20 cellular contexts compared by ENCODE assay signal in the genomic region with DNA sequence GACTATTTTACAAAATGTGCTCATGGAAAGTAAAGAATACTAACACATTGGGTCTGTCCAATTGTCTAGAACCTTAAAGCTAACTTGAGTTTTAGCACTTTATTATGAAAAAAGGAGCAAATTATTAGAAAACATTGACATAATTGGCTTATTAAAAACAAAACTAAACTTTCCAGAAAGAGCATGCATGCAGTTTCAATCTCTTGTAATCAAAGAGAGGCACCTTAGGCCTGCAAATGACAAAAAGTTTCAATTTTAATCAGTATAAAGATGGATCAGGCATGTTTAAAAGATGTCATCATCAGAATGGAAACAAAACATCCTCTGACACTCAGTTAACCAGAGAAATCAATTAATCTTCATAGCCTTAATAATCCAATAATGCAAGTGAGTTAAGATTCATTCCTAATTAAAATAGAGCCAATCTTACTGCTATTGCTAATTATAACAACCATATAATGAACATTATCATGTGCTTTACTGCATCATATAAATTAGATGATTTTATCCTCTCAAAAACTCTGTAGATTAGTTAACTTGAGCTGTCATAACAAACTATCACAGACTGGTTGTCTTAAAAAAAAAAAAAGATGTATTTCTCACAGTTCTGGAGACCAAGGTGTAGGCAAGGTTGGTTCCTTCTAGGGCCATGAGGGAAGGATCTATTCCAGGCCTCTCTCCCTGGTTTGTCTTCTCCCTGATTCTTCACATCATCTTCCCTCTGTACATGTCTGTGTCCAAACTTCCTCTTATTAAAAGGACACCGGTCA.
DNase-seq lines count a peak whose midpoint lies in the region; ATAC-seq, FAIRE-seq and TF ChIP-seq lines count a peak whose summit lies in the region.
"Had no signal": no experiment of that assay in that cellular context is flagged by ENCODE, and none has a peak within 500 bp of the region (broad histone marks: within the 10 kb centered on the region; RNA-seq: fewer than 3 reads in every experiment).

No MANE protein-coding gene starts in this region.

- CTCF ChIA-PET in A549 (lab: Yijun Ruan, JAX): no interaction called here

- no peaks in the 10 kb centered on the region for H3K27me3 Mint-ChIP-seq in activated CD4-positive, alpha-beta T cell treated with anti-CD3 and anti-CD28 coated beads, Interleukin-2, amount 10 ng/mL, durations not matched to agents 24 days and 14 days
- H3K27me3 Mint-ChIP-seq in activated T-helper 1 cell treated with anti-CD3 and anti-CD28 coated beads, Interleukin-12 subunit alpha, Interleukin-12 subunit beta, Interleukin-2, Interleukin-4 antibody, amounts not matched to agents 30 ng/mL and 10 ng/mL and 1 ng/mL, durations not matched to agents 14 hours and 24 hours and 36 hours (ENCODE audit: insufficient read depth): no peaks in the 10 kb centered on the region
- H3K27me3 Mint-ChIP-seq: CD4-positive, alpha-beta T cell had no signal

- POLR2A ChIA-PET in A549 (lab: Yijun Ruan, JAX): no interaction called here

- H3K9me3 ChIP-seq in A549: no peaks in the 10 kb centered on the region
- H3K9me3 ChIP-seq: Caco-2 had no signal

- no peak for TF ChIP-seq EP300 in A549 (IDR thresholded peaks at IDR 0.05)

- no peak overlapping the region for H3K4me3 ChIP-seq in A549

- H3K27ac Mint-ChIP-seq in activated CD4-positive, alpha-beta T cell treated with anti-CD3 and anti-CD28 coated beads, Interleukin-2, amount 10 ng/mL, durations not matched to agents 24 days and 14 days: peak overlapping the region; percentile 64
- H3K27ac Mint-ChIP-seq in activated T-helper 1 cell treated with anti-CD3 and anti-CD28 coated beads, Interleukin-12 subunit alpha, Interleukin-12 subunit beta, Interleukin-2, Interleukin-4 antibody, amounts not matched to agents 30 ng/mL and 10 ng/mL and 1 ng/mL, durations not matched to agents 14 hours and 24 hours and 36 hours: peak overlapping the region; percentile 78
- H3K27ac Mint-ChIP-seq in stimulated activated effector memory CD8-positive, alpha-beta T cell treated with anti-CD3 and anti-CD28 coated beads, Interleukin-12 subunit alpha, Interleukin-12 subunit beta, amount 100 ng/mL, for 72 hours: peak overlapping the region; percentile 13
- H3K27ac Mint-ChIP-seq: CD4-positive, alpha-beta T cell had no signal

- TF ChIP-seq CTCF in A549 (IDR thresholded peaks at IDR 0.05): no peak

- TF ChIP-seq POLR2A in A549 (IDR thresholded peaks at IDR 0.05; ENCODE audit: low read length): no peak

- intact Hi-C loops in activated CD4-positive, alpha-beta T cell treated with anti-CD3 and anti-CD28 coated beads, Interleukin-2, amount 10 ng/mL, durations not matched to agents 24 days and 14 days (cut with micrococcal nuclease): loop anchor here (5.0 to 10.0 kb wide), 3 partner anchors 157 to 1020 kb away; no protein-coding TSS in a partner anchor
- intact Hi-C loops in activated T-helper 1 cell treated with anti-CD3 and anti-CD28 coated beads, Interleukin-12 subunit alpha, Interleukin-12 subunit beta, Interleukin-2, Interleukin-4 antibody, amounts not matched to agents 30 ng/mL and 10 ng/mL and 1 ng/mL, durations not matched to agents 14 hours and 24 hours and 36 hours (cut with micrococcal nuclease): loop anchor here (1.0 kb wide), 1 partner anchor 155 kb away; no protein-coding TSS in a partner anchor
- intact Hi-C loops in posterior cingulate gyrus (cut with DNase I): no loop called here
- intact Hi-C loops in left colon (cut with DNase I, micrococcal nuclease): no loop called here

- FAIRE-seq in A549 (lab: Jason Lieb, UNC): peak; percentile 80
- FAIRE-seq: A204.1, GM12891, H54 had no signal

- no peak overlapping the region for H3K27ac ChIP-seq in A549

- WGBS in A549 (ENCODE audit: missing lambda C conversion rate): 88% methylated on average over 1 of the region's 1 CpG

- no peak overlapping the region for H3K4me2 ChIP-seq in A549

- TF ChIP-seq RAD21 in A549 (conservative IDR thresholded peaks at IDR 0.05 in 1 of 2, IDR thresholded peaks at IDR 0.05 in 1 of 2): no peak

- H3K4me1 ChIP-seq in A549: no peaks in the 10 kb centered on the region
- H3K4me1 ChIP-seq: Caco-2 had no signal

- no peaks in the 10 kb centered on the region for H3K36me3 Mint-ChIP-seq in activated CD4-positive, alpha-beta T cell treated with anti-CD3 and anti-CD28 coated beads, Interleukin-2, amount 10 ng/mL, durations not matched to agents 24 days and 14 days (ENCODE audit: low read depth)
- peaks cover 2% of the 10 kb centered on the region for H3K36me3 Mint-ChIP-seq in activated T-helper 1 cell treated with anti-CD3 and anti-CD28 coated beads, Interleukin-12 subunit alpha, Interleukin-12 subunit beta, Interleukin-2, Interleukin-4 antibody, amounts not matched to agents 30 ng/mL and 10 ng/mL and 1 ng/mL, durations not matched to agents 14 hours and 24 hours and 36 hours (ENCODE audit: low read depth)
- no peaks in the 10 kb centered on the region for H3K36me3 Mint-ChIP-seq in stimulated activated effector memory CD8-positive, alpha-beta T cell treated with anti-CD3 and anti-CD28 coated beads, Interleukin-12 subunit alpha, Interleukin-12 subunit beta, amount 100 ng/mL, for 72 hours

- H3K4me1 Mint-ChIP-seq in activated CD4-positive, alpha-beta T cell treated with anti-CD3 and anti-CD28 coated beads, Interleukin-2, amount 10 ng/mL, durations not matched to agents 24 days and 14 days: peaks cover 18% of the 10 kb centered on the region
- peaks cover 30% of the 10 kb centered on the region for H3K4me1 Mint-ChIP-seq in activated T-helper 1 cell treated with anti-CD3 and anti-CD28 coated beads, Interleukin-12 subunit alpha, Interleukin-12 subunit beta, Interleukin-2, Interleukin-4 antibody, amounts not matched to agents 30 ng/mL and 10 ng/mL and 1 ng/mL, durations not matched to agents 14 hours and 24 hours and 36 hours (ENCODE audit: low read depth)
- no peaks in the 10 kb centered on the region for H3K4me1 Mint-ChIP-seq in stimulated activated effector memory CD8-positive, alpha-beta T cell treated with anti-CD3 and anti-CD28 coated beads, Interleukin-12 subunit alpha, Interleukin-12 subunit beta, amount 100 ng/mL, for 72 hours

- no peak overlapping the region for H3K4me3 Mint-ChIP-seq in activated CD4-positive, alpha-beta T cell treated with anti-CD3 and anti-CD28 coated beads, Interleukin-2, amount 10 ng/mL, durations not matched to agents 24 days and 14 days
- H3K4me3 Mint-ChIP-seq in activated T-helper 1 cell treated with anti-CD3 and anti-CD28 coated beads, Interleukin-12 subunit alpha, Interleukin-12 subunit beta, Interleukin-2, Interleukin-4 antibody, amounts not matched to agents 30 ng/mL and 10 ng/mL and 1 ng/mL, durations not matched to agents 14 hours and 24 hours and 36 hours: no peak overlapping the region
- H3K4me3 Mint-ChIP-seq in stimulated activated effector memory CD8-positive, alpha-beta T cell treated with anti-CD3 and anti-CD28 coated beads, Interleukin-12 subunit alpha, Interleukin-12 subunit beta, amount 100 ng/mL, for 72 hours: no peak overlapping the region
- H3K4me3 Mint-ChIP-seq: CD4-positive, alpha-beta T cell had no signal

- ATAC-seq in A549 (no peak), left colon (no peak)
- ATAC-seq in stimulated activated effector memory CD8-positive, alpha-beta T cell treated with anti-CD3 and anti-CD28 coated beads, Interleukin-12 subunit alpha, Interleukin-12 subunit beta, amount 100 ng/mL, for 72 hours: peak; percentile 62

- H3K9me3 Mint-ChIP-seq in activated CD4-positive, alpha-beta T cell treated with anti-CD3 and anti-CD28 coated beads, Interleukin-2, amount 10 ng/mL, durations not matched to agents 24 days and 14 days: peaks cover 4% of the 10 kb centered on the region
- H3K9me3 Mint-ChIP-seq in activated T-helper 1 cell treated with anti-CD3 and anti-CD28 coated beads, Interleukin-12 subunit alpha, Interleukin-12 subunit beta, Interleukin-2, Interleukin-4 antibody, amounts not matched to agents 30 ng/mL and 10 ng/mL and 1 ng/mL, durations not matched to agents 14 hours and 24 hours and 36 hours: peaks cover 3% of the 10 kb centered on the region
- no peaks in the 10 kb centered on the region for H3K9me3 Mint-ChIP-seq in stimulated activated effector memory CD8-positive, alpha-beta T cell treated with anti-CD3 and anti-CD28 coated beads, Interleukin-12 subunit alpha, Interleukin-12 subunit beta, amount 100 ng/mL, for 72 hours
- H3K9me3 Mint-ChIP-seq: CD4-positive, alpha-beta T cell had no signal

- no peak for DNase-seq in activated CD4-positive, alpha-beta T cell treated with anti-CD3 and anti-CD28 coated beads, Interleukin-2, amount 10 ng/mL, durations not matched to agents 24 days and 14 days
- no peak for DNase-seq in activated CD4-positive, alpha-beta T cell treated with anti-CD3 and anti-CD28 coated beads, Interleukin-2, amount 50 U/mL, for 48 hours
- DNase-seq in A549 (ENCODE audit: low read depth in 1 of 2, low spot score in 1 of 2) (no peak), posterior cingulate gyrus (no peak), left colon (no peak)
- no peak for DNase-seq in activated T-helper 1 cell treated with anti-CD3 and anti-CD28 coated beads, Interleukin-12 subunit alpha, Interleukin-12 subunit beta, Interleukin-2, Interleukin-4 antibody, amounts not matched to agents 30 ng/mL and 10 ng/mL and 1 ng/mL, durations not matched to agents 14 hours and 24 hours and 36 hours (ENCODE audit: low spot score)
- no peak for DNase-seq in stimulated activated effector memory CD8-positive, alpha-beta T cell treated with anti-CD3 and anti-CD28 coated beads, Interleukin-12 subunit alpha, Interleukin-12 subunit beta, amount 100 ng/mL, for 72 hours (ENCODE audit: low spot score in 2 of 2)
- DNase-seq: Caco-2; CD4-positive, alpha-beta T cell; GF-D8; KG1; NCI-H1694 treated with DMSO at 0.1 percent for 48 hours; NCI-H2107; NCI-H510A; NCI-H748 treated with DMSO at 0.1 percent for 48 hours; OCI-M1; SHP77 had no signal

TF ChIP-seq in A549, 52 proteins besides CTCF, POLR2A, EP300 and RAD21 (continues in another document):
- TF ChIP-seq, protein P1, sequence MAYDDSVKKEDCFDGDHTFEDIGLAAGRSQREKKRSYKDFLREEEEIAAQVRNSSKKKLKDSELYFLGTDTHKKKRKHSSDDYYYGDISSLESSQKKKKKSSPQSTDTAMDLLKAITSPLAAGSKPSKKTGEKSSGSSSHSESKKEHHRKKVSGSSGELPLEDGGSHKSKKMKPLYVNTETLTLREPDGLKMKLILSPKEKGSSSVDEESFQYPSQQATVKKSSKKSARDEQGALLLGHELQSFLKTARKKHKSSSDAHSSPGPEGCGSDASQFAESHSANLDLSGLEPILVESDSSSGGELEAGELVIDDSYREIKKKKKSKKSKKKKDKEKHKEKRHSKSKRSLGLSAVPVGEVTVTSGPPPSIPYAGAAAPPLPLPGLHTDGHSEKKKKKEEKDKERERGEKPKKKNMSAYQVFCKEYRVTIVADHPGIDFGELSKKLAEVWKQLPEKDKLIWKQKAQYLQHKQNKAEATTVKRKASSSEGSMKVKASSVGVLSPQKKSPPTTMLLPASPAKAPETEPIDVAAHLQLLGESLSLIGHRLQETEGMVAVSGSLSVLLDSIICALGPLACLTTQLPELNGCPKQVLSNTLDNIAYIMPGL (CRISPR knock-in tag; IDR thresholded peaks at IDR 0.05; ENCODE audit: borderline replicate concordance): no peak
- TF ChIP-seq, protein P2, sequence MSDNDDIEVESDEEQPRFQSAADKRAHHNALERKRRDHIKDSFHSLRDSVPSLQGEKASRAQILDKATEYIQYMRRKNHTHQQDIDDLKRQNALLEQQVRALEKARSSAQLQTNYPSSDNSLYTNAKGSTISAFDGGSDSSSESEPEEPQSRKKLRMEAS (IDR thresholded peaks at IDR 0.05): no peak
- TF ChIP-seq TFCP2L1 (CRISPR knock-in tag; IDR thresholded peaks at IDR 0.05): no peak

Comparison
In these comparisons a context has a peak if more than half of its experiments do, and no peak if none do; other contexts are left out.
1. H3K27ac Mint-ChIP-seq: peak in every context shown above with its lines; median percentile 78 in activated T-helper 1 cell treated with anti-CD3 and anti-CD28 coated beads, Interleukin-12 subunit alpha, Interleukin-12 subunit beta, Interleukin-2, Interleukin-4 antibody, amounts not matched to agents 30 ng/mL and 10 ng/mL and 1 ng/mL, durations not matched to agents 14 hours and 24 hours and 36 hours; 64 in activated CD4-positive, alpha-beta T cell treated with anti-CD3 and anti-CD28 coated beads, Interleukin-2, amount 10 ng/mL, durations not matched to agents 24 days and 14 days; 13 in stimulated activated effector memory CD8-positive, alpha-beta T cell treated with anti-CD3 and anti-CD28 coated beads, Interleukin-12 subunit alpha, Interleukin-12 subunit beta, amount 100 ng/mL, for 72 hours.
2. intact Hi-C loops: an anchor here in activated CD4-positive, alpha-beta T cell treated with anti-CD3 and anti-CD28 coated beads, Interleukin-2, amount 10 ng/mL, durations not matched to agents 24 days and 14 days (5.0 to 10.0 kb wide) and activated T-helper 1 cell treated with anti-CD3 and anti-CD28 coated beads, Interleukin-12 subunit alpha, Interleukin-12 subunit beta, Interleukin-2, Interleukin-4 antibody, amounts not matched to agents 30 ng/mL and 10 ng/mL and 1 ng/mL, durations not matched to agents 14 hours and 24 hours and 36 hours (1.0 kb wide); none called in posterior cingulate gyrus and left colon.